Comparison of ENCODE assay signal across 2 cellular contexts in the genomic region with DNA sequence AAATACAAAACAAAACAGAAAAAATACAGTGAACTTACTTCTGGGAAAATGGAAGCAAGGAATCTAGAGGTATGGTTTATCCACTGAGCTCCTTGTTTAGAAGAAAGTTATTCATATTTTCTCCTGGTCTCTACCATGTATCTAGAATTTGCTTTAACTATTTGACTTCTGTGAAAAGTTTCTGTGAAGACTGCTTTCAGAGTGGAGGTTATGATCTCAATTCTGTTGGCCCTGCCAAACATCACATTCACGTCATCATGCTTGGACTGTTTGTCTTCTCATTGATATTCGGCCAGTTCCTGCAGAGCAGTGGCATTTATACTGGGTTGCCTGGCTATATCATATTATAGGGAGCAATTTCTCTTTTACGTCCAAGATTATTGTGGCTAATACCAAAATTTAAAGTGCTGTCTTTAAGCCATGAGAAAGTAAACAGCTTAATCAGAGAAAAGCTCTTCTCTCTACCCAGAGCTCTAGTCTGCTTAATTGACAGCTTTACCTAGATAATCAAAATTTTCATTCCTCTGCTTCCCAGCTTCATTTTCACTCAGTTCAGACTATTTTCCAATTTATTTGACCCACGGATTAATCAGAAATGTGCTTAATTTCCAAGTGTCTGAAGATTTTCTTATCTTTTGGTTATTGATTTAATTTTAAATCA.
TF ChIP-seq lines count a peak whose summit lies in the region.

A gene with protein sequence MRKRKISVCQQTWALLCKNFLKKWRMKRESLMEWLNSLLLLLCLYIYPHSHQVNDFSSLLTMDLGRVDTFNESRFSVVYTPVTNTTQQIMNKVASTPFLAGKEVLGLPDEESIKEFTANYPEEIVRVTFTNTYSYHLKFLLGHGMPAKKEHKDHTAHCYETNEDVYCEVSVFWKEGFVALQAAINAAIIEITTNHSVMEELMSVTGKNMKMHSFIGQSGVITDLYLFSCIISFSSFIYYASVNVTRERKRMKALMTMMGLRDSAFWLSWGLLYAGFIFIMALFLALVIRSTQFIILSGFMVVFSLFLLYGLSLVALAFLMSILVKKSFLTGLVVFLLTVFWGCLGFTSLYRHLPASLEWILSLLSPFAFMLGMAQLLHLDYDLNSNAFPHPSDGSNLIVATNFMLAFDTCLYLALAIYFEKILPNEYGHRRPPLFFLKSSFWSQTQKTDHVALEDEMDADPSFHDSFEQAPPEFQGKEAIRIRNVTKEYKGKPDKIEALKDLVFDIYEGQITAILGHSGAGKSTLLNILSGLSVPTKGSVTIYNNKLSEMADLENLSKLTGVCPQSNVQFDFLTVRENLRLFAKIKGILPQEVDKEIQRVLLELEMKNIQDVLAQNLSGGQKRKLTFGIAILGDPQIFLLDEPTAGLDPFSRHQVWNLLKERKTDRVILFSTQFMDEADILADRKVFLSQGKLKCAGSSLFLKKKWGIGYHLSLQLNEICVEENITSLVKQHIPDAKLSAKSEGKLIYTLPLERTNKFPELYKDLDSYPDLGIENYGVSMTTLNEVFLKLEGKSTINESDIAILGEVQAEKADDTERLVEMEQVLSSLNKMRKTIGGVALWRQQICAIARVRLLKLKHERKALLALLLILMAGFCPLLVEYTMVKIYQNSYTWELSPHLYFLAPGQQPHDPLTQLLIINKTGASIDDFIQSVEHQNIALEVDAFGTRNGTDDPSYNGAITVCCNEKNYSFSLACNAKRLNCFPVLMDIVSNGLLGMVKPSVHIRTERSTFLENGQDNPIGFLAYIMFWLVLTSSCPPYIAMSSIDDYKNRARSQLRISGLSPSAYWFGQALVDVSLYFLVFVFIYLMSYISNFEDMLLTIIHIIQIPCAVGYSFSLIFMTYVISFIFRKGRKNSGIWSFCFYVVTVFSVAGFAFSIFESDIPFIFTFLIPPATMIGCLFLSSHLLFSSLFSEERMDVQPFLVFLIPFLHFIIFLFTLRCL (N-terminal part only) (minus strand): TSS at position 212 of the 661 bp plus-strand sequence. CDS start 13,358 bp downstream, outside the sequence.

TF ChIP-seq in IMR-90, 13 proteins besides CTCF, POLR2A, EP300 and RAD21:
- TF ChIP-seq, protein P1, sequence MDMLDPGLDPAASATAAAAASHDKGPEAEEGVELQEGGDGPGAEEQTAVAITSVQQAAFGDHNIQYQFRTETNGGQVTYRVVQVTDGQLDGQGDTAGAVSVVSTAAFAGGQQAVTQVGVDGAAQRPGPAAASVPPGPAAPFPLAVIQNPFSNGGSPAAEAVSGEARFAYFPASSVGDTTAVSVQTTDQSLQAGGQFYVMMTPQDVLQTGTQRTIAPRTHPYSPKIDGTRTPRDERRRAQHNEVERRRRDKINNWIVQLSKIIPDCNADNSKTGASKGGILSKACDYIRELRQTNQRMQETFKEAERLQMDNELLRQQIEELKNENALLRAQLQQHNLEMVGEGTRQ (IDR thresholded peaks at IDR 0.05; ENCODE audit: low read depth, low read length), result no peak
- no peak for TF ChIP-seq MAZ (IDR thresholded peaks at IDR 0.05; ENCODE audit: borderline replicate concordance, low read depth, low read length)
- TF ChIP-seq, protein P2, sequence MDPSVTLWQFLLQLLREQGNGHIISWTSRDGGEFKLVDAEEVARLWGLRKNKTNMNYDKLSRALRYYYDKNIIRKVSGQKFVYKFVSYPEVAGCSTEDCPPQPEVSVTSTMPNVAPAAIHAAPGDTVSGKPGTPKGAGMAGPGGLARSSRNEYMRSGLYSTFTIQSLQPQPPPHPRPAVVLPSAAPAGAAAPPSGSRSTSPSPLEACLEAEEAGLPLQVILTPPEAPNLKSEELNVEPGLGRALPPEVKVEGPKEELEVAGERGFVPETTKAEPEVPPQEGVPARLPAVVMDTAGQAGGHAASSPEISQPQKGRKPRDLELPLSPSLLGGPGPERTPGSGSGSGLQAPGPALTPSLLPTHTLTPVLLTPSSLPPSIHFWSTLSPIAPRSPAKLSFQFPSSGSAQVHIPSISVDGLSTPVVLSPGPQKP (IDR thresholded peaks at IDR 0.05; ENCODE audit: borderline replicate concordance, low read depth, low read length), result no peak

TF ChIP-seq in endothelial cell of umbilical vein, 7 proteins besides CTCF, POLR2A, EP300 and RAD21:
- TF ChIP-seq POLR2AphosphoS5 (IDR thresholded peaks at IDR 0.05; ENCODE audit: insufficient read depth, low read depth, low read length) (no peak), FOS (IDR thresholded peaks at IDR 0.05; ENCODE audit: borderline replicate concordance, insufficient read depth, low read length) (no peak), JUN (IDR thresholded peaks at IDR 0.05; ENCODE audit: borderline replicate concordance, insufficient read depth, insufficient read length, low read depth) (no peak), MYC (IDR thresholded peaks at IDR 0.05; ENCODE audit: low read depth, low read length) (no peak), EZH2 (IDR thresholded peaks at IDR 0.05; ENCODE audit: borderline replicate concordance, low read depth, low read length, severe bottlenecking) (no peak), GATA2 (IDR thresholded peaks at IDR 0.05; ENCODE audit: insufficient read depth, insufficient read length, low read depth, low read length) (no peak)
- TF ChIP-seq, protein P3, sequence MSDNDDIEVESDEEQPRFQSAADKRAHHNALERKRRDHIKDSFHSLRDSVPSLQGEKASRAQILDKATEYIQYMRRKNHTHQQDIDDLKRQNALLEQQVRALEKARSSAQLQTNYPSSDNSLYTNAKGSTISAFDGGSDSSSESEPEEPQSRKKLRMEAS (IDR thresholded peaks at IDR 0.05; ENCODE audit: insufficient read depth, insufficient read length), result no peak
